In the genomic region with DNA sequence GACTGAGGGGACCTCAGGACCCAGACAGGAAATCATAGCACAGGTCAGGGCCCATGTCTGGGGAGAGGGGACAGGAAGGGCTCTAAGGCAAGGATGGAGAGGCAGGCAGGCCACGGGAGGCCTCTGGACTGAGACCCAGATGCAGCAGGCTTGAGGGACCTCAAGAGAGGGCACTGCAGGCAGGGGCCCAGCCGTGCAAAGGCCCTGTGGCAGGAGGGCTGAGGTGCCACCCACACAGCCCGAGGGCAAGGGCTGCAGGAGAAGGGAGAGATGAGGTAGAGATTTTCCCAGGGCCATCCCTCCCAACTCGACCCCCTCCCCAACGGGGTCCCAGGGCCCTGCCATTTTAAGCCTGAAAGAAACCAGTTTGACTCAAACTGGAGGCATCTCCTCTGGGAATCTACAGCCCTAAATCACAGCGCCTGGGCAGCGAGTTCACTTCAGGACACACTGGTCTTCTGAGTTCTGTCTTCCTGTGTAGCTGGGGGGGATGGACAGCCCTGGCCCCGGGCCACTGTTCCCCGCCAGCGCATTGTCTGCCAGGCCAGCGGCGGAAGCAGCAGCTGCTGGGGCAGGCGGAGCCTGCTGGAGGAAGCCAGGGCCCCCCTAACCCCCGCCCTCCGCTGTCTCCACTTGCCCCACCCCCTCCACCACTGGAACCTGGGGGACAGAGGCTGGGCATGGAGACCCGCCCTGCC, we compare ENCODE assay signal across 8 cellular contexts. TPM values are rescaled to one million over a fixed set of nuclear protein-coding genes. Genes with fewer than 3 reads are reported as not detected.
DNase-seq lines count a peak whose midpoint lies in the region; ATAC-seq and TF ChIP-seq lines count a peak whose summit lies in the region.

No MANE protein-coding gene starts in this region.

- H3K27me3 ChIP-seq in breast epithelium (no peaks in the 10 kb centered on the region), smooth muscle cell (ENCODE audit: low read depth) (no peaks in the 10 kb centered on the region)

- no peaks in the 10 kb centered on the region for H3F3A ChIP-seq in smooth muscle cell (ENCODE audit: low read depth)

- no peaks in the 10 kb centered on the region for H4K20me1 ChIP-seq in smooth muscle cell (ENCODE audit: low read depth)

- in situ Hi-C loops in ACHN (cut with HindIII; ENCODE audit: low pct_ligation_motif_present, low pct_unique_long_range_greater_than_20kb, low sequenced_read_pairs): no loop called here

- DNase-seq in GM04504 (ENCODE audit: low read depth) (peak; percentile 98), NCI-H69 (lab: John Stamatoyannopoulos, UW) (peak; percentile 97), breast epithelium (ENCODE audit: low spot score in 2 of 2) (peak; percentile 75 to 76), islet precursor cell (peak; percentile 72), smooth muscle cell (lab: John Stamatoyannopoulos, UW; ENCODE audit: unreplicated experiment) (no peak), NCI-H2171 treated with DMSO at 0.1 percent for 48 hours (lab: John Stamatoyannopoulos, UW) (no peak), ACHN (no peak)

- peak overlapping the region; percentile 43 for H2AFZ ChIP-seq in smooth muscle cell (ENCODE audit: low read depth)

- 49% methylated on average over 12 of the region's 16 CpGs for WGBS in smooth muscle cell (ENCODE audit: low lambda C conversion rate)

- H3K4me3 ChIP-seq in breast epithelium (peak overlapping the region in 1 of 3 donors; percentile 34), smooth muscle cell (no peak overlapping the region)

- TF ChIP-seq POLR2A in breast epithelium (IDR thresholded peaks at IDR 0.05): no peak

- H3K27ac ChIP-seq in breast epithelium (peak overlapping the region; percentile 70 to 75), smooth muscle cell (ENCODE audit: low read depth) (no peak overlapping the region)

- no peak for ATAC-seq in HG03097 (IDR thresholded peaks at IDR 0.05; ENCODE audit: low FRiP score, unreplicated experiment)

- H3K9me3 ChIP-seq in breast epithelium: no peaks in the 10 kb centered on the region
- H3K9me3 ChIP-seq in smooth muscle cell (replicated peaks; ENCODE audit: low read depth): no peaks in the 10 kb centered on the region

- H3K9ac ChIP-seq in smooth muscle cell (ENCODE audit: low read depth): no peak overlapping the region

- intact Hi-C loops in breast epithelium (cut with DNase I; ENCODE audit: low total_unique reads): loop anchor here (10.0 kb wide), 2 partner anchors 298 to 1398 kb away; a partner anchor contains a TSS

- H3K4me2 ChIP-seq in smooth muscle cell: peak overlapping the region; percentile 26

- H3K4me1 ChIP-seq in breast epithelium (peaks cover 6 to 9% of the 10 kb centered on the region in 2 donors), smooth muscle cell (ENCODE audit: low read depth) (no peaks in the 10 kb centered on the region)

- no peaks in the 10 kb centered on the region for H3K36me3 ChIP-seq in breast epithelium
- H3K36me3 ChIP-seq in smooth muscle cell (ENCODE audit: low read depth): no peaks in the 10 kb centered on the region

- H3K79me2 ChIP-seq in smooth muscle cell (ENCODE audit: low read depth): no peaks in the 10 kb centered on the region

- TF ChIP-seq CTCF in breast epithelium (IDR thresholded peaks at IDR 0.05): no peak
- TF ChIP-seq CTCF in smooth muscle cell (IDR thresholded peaks at IDR 0.05; ENCODE audit: borderline replicate concordance, insufficient read depth, poor library complexity, severe bottlenecking): no peak

RNA-seq across cellular contexts. Expression of a gene that starts 20.3 kb away (rescaled TPM):
- 1 to 10 TPM in 2 of 3 donors, not detected in 1; 2.2 to 2.9 TPM for total RNA-seq in breast epithelium
- 0.45 and 1.6 TPM in 2 replicates for total RNA-seq in smooth muscle cell
- polyA plus RNA-seq in smooth muscle cell: 0.69 and 3.2 TPM in 2 replicates

Comparison
In these comparisons a context has a peak if more than half of its experiments do, and no peak if none do; other contexts are left out.
1. DNase-seq: peak in GM04504 (single experiment), NCI-H69 (single experiment), breast epithelium (2 of 2) and islet precursor cell (single experiment); none in smooth muscle cell (single experiment), NCI-H2171 treated with DMSO at 0.1 percent for 48 hours (single experiment) and ACHN (single experiment).